ENCODE assay signal across 22 cellular contexts in the genomic region with DNA sequence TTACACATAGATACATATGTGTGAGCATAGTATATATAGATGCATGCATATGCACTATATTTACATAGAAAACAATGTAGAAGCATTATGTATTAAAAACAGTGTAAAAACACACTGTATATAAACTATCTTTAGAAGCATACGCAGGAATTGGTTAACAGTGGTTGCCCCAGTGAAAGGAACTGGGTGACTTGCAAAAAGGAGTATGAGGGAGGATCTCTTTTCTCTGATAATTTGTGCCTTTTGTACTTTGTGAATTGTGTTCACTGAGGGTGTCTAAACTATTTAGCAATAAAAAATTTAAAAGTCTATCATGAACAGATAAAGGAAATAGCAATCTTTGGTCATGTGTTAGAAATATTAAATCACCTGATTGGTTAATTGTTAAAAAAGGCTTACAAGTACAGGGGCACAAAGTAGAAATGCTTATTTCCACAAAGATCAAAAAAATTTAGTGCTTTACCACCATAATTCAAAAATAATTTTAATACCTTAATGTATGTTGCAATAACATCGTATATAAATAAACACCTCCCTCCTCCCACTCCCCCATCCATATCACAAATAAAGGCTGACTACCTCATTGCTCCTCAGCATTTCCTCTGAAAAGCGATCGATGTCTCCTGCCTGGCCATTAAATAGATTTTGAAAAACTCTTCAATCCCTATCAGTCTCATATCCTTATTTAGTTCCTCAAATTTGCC.
"Had no signal": no experiment of that assay in that cellular context is flagged by ENCODE, and none has a peak within 500 bp of the region (broad histone marks: within the 10 kb centered on the region; RNA-seq: fewer than 3 reads in every experiment).

No MANE protein-coding gene starts in this region.

- H3K9me3 ChIP-seq: Peyer's patch, SJCRH30 had no signal

- H3K27me3 ChIP-seq: Peyer's patch, SJCRH30 had no signal

- H3K27ac ChIP-seq: PC-9, Peyer's patch, SJCRH30 had no signal

- H3K4me1 ChIP-seq: Peyer's patch, SJCRH30 had no signal

- DNase-seq: Karpas-422; KG1; MM.1S; NCI-H1092 treated with DMSO at 0.1 percent for 48 hours; NCI-H1436; NCI-H187; NCI-H2029; NCI-H2081 treated with DMSO at 0.1 percent for 48 hours; NCI-H2171; NCI-H226; NCI-H446; NCI-H510A; NCI-H524 treated with DMSO at 0.1 percent for 48 hours; NCI-H69; NCI-H774; NK-92 treated with Interleukin-12 subunit alpha and Interleukin-12 subunit beta, amount 100 ng/mL, for 24 hours; PC-9; Peyer's patch; SHP77 treated with DMSO at 0.1 percent for 48 hours; SJCRH30 had no signal

- H3K4me3 ChIP-seq: PC-9, Peyer's patch, SJCRH30 had no signal

- H3K36me3 ChIP-seq: Peyer's patch, SJCRH30 had no signal

- ATAC-seq: Right ventricle myocardium inferior, SK-N-SH treated with all-trans-retinoic acid at 6 μM for 48 hours had no signal
